27 cellular contexts compared by ENCODE assay signal in the genomic region with DNA sequence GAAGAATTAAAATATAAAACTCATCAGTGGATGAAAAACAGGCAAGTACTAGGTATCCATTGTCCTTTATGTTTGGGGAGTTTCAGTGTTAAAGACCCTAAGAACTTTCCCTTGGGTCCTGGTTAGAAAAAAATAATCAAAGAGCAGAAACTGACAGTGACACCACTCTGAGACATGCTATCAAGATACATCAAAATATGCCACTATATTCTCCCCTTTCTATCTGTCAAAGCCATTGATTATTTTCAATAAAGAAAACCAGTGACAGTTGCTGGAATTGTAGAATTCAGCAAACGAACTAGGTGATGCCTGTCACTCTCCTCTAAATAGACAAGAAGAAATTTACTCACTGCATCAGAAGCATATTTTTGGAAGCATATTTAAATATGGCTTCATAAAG.
DNase-seq lines count a peak whose midpoint lies in the region; TF ChIP-seq lines count a peak whose summit lies in the region.
"Had no signal": no experiment of that assay in that cellular context is flagged by ENCODE, and none has a peak within 500 bp of the region (broad histone marks: within the 10 kb centered on the region; RNA-seq: fewer than 3 reads in every experiment).

No MANE protein-coding gene starts in this region.

- no peaks in the 10 kb centered on the region for H3K9me3 ChIP-seq in neural cell (ENCODE audit: low read length)
- H3K9me3 ChIP-seq: A549; BE2C; BLaER1; BLaER1 treated with 17β-estradiol and CSF1 and Interleukin-3, amounts not matched to agents 10 nM and 100 nM; Caco-2 had no signal

- no peaks in the 10 kb centered on the region for H4K20me1 ChIP-seq in neural cell (ENCODE audit: insufficient read depth)
- H4K20me1 ChIP-seq: BLaER1; BLaER1 treated with 17β-estradiol and CSF1 and Interleukin-3, amounts not matched to agents 10 nM and 100 nM had no signal

- H3F3A ChIP-seq in neural cell (ENCODE audit: insufficient read depth, low read length, poor library complexity, severe bottlenecking): no peaks in the 10 kb centered on the region

- no peaks in the 10 kb centered on the region for H3K79me2 ChIP-seq in neural cell (replicated peaks; ENCODE audit: insufficient read depth, low read length)

- no peaks in the 10 kb centered on the region for H3K36me3 ChIP-seq in neural cell (ENCODE audit: insufficient read depth, low read length)
- H3K36me3 ChIP-seq: BE2C; BLaER1; BLaER1 treated with 17β-estradiol and CSF1 and Interleukin-3, amounts not matched to agents 10 nM and 100 nM had no signal

- H3K4me2 ChIP-seq in neural cell (ENCODE audit: low read length): peak overlapping the region; percentile 7
- H3K4me2 ChIP-seq: A549; BLaER1; BLaER1 treated with 17β-estradiol and CSF1 and Interleukin-3, amounts not matched to agents 10 nM and 100 nM had no signal

- peak overlapping the region; percentile 25 for H3K27ac ChIP-seq in neural cell (ENCODE audit: low read length)
- H3K27ac ChIP-seq: 22Rv1; A549; BLaER1; BLaER1 treated with 17β-estradiol and CSF1 and Interleukin-3, amounts not matched to agents 10 nM and 100 nM; C4-2B had no signal

- no peak for TF ChIP-seq CTCF in neural cell (IDR thresholded peaks at IDR 0.05; ENCODE audit: poor library complexity, severe bottlenecking)

- no peak for TF ChIP-seq RAD21 in neural cell (conservative IDR thresholded peaks at IDR 0.05)

- no peak for DNase-seq in activated CD8-positive, alpha-beta memory T cell treated with anti-CD3 and anti-CD28 coated beads for 24 hours
- DNase-seq: 8988T; ACHN; AML-193; BE2C; C1 segment of cervical spinal cord; Caco-2; Calu3; CD4-positive, alpha-beta memory T cell; CD4-positive, alpha-beta T cell; CD4-positive, CD25-positive, alpha-beta regulatory T cell; CD8-positive, alpha-beta memory T cell; CD8-positive, alpha-beta T cell; COR-L47; DMS 273 treated with DMSO at 0.1 percent for 48 hours; DMS153; DMS53; DMS79; DMS79 treated with DMSO at 0.1 percent for 48 hours; DND-41; EL had no signal

- no peaks in the 10 kb centered on the region for H3K27me3 ChIP-seq in neural cell (ENCODE audit: insufficient read depth, low read depth, low read length)
- H3K27me3 ChIP-seq: BE2C; BLaER1; BLaER1 treated with 17β-estradiol and CSF1 and Interleukin-3, amounts not matched to agents 10 nM and 100 nM had no signal

- peak; percentile 99 for TF ChIP-seq EP300 in neural cell (conservative IDR thresholded peaks at IDR 0.05; ENCODE audit: poor library complexity, severe bottlenecking)

- H3K4me3 ChIP-seq in neural cell (ENCODE audit: low read length): no peak overlapping the region
- H3K4me3 ChIP-seq: A549; BLaER1; BLaER1 treated with 17β-estradiol and CSF1 and Interleukin-3, amounts not matched to agents 10 nM and 100 nM had no signal

- H3K9me2 ChIP-seq in neural cell (ENCODE audit: insufficient read depth, low read length): no peaks in the 10 kb centered on the region

- H3K9ac ChIP-seq in neural cell (ENCODE audit: low read length): no peak overlapping the region
- H3K9ac ChIP-seq: BLaER1; BLaER1 treated with 17β-estradiol and CSF1 and Interleukin-3, amounts not matched to agents 10 nM and 100 nM had no signal

- no peak overlapping the region for H2AFZ ChIP-seq in neural cell (ENCODE audit: low read depth, low read length)

TF ChIP-seq in neural cell, 6 proteins besides CTCF, POLR2A, EP300 and RAD21:
- TF ChIP-seq TAF1 (IDR thresholded peaks at IDR 0.05; ENCODE audit: low read depth) (no peak), SMC3 (conservative IDR thresholded peaks at IDR 0.05; ENCODE audit: poor library complexity) (no peak), MXI1 (conservative IDR thresholded peaks at IDR 0.05; ENCODE audit: poor library complexity, severe bottlenecking) (no peak), POLR2AphosphoS5 (IDR thresholded peaks at IDR 0.05) (peak; percentile 90), EZH2 (IDR thresholded peaks at IDR 0.05; ENCODE audit: borderline replicate concordance, insufficient read depth, low read length, poor library complexity, severe bottlenecking) (no peak)
- TF ChIP-seq, protein P1, sequence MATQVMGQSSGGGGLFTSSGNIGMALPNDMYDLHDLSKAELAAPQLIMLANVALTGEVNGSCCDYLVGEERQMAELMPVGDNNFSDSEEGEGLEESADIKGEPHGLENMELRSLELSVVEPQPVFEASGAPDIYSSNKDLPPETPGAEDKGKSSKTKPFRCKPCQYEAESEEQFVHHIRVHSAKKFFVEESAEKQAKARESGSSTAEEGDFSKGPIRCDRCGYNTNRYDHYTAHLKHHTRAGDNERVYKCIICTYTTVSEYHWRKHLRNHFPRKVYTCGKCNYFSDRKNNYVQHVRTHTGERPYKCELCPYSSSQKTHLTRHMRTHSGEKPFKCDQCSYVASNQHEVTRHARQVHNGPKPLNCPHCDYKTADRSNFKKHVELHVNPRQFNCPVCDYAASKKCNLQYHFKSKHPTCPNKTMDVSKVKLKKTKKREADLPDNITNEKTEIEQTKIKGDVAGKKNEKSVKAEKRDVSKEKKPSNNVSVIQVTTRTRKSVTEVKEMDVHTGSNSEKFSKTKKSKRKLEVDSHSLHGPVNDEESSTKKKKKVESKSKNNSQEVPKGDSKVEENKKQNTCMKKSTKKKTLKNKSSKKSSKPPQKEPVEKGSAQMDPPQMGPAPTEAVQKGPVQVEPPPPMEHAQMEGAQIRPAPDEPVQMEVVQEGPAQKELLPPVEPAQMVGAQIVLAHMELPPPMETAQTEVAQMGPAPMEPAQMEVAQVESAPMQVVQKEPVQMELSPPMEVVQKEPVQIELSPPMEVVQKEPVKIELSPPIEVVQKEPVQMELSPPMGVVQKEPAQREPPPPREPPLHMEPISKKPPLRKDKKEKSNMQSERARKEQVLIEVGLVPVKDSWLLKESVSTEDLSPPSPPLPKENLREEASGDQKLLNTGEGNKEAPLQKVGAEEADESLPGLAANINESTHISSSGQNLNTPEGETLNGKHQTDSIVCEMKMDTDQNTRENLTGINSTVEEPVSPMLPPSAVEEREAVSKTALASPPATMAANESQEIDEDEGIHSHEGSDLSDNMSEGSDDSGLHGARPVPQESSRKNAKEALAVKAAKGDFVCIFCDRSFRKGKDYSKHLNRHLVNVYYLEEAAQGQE (IDR thresholded peaks at IDR 0.05; ENCODE audit: borderline replicate concordance): no peak
